ENCODE assay signal across 17 cellular contexts in the genomic region with DNA sequence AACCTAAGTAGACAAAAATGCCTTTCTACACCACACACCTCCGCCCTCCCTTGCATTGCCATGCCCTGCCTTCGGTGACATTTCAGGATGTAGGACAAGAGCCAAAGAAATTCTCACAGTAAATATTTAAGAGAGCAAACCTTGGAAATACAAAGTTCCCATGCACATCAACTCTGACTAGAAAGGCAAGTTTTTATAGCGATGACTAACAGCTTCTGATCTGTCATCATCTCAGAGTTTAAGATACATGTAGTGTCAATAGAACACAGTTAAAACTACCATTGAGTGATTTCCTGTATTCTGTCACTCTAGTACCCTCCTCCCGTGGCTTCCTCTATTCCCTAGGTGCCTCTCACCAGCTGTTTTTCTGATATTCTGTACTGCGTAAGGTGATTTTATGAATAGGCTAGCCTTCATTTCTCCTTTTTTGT. TPM values are rescaled to one million over a fixed set of nuclear protein-coding genes. Genes with fewer than 3 reads are reported as not detected.
DNase-seq lines count a peak whose midpoint lies in the region; ATAC-seq and TF ChIP-seq lines count a peak whose summit lies in the region.
"Had no signal": no experiment of that assay in that cellular context is flagged by ENCODE, and none has a peak within 500 bp of the region (broad histone marks: within the 10 kb centered on the region; RNA-seq: fewer than 3 reads in every experiment).

No MANE protein-coding gene starts in this region.

- DNase-seq in RWPE1 (ENCODE audit: low spot score): peak; percentile 20
- DNase-seq in naive B cell: no peak
- no peak for DNase-seq in activated CD4-positive, alpha-beta T cell treated with anti-CD3 and anti-CD28 coated beads for 48 hours
- no peak for DNase-seq in activated CD4-positive, CD25-positive, alpha-beta regulatory T cell (lab: John Stamatoyannopoulos, UW)
- no peak for DNase-seq in NCI-H187 treated with DMSO at 0.1 percent for 48 hours (lab: John Stamatoyannopoulos, UW)
- DNase-seq: activated CD8-positive, alpha-beta memory T cell treated with anti-CD3 and anti-CD28 coated beads, Interleukin-2, amount 50 U/mL, for 48 hours; activated naive CD4-positive, alpha-beta T cell treated with anti-CD3 and anti-CD28 coated beads, Interleukin-2, amount 10 ng/mL, durations not matched to agents 7 days and 5 days; naive thymus-derived CD8-positive, alpha-beta T cell; NCI-H1436 treated with DMSO at 0.1 percent for 48 hours; NCI-H526 treated with DMSO at 0.1 percent for 48 hours; stimulated activated CD4-positive, alpha-beta T cell treated with anti-CD3 and anti-CD28 coated beads, Interleukin-12 subunit alpha, Interleukin-12 subunit beta, amount 100 ng/mL, for 4 hours; T-cell had no signal

- POLR2A ChIA-PET in RWPE1 (lab: Yijun Ruan, JAX; ENCODE audit: low non-redundant PET): no interaction called here

- no peak overlapping the region for H3K27ac ChIP-seq in RWPE1
- H3K27ac ChIP-seq: C4-2B had no signal

- no peaks in the 10 kb centered on the region for H3K9me3 Mint-ChIP-seq in naive B cell
- H3K9me3 Mint-ChIP-seq: activated naive CD4-positive, alpha-beta T cell treated with anti-CD3 and anti-CD28 coated beads, Interleukin-2, amount 10 ng/mL, durations not matched to agents 7 days and 5 days; naive thymus-derived CD8-positive, alpha-beta T cell; T-cell had no signal

- peak overlapping the region in 2 of 6 donors; percentile 56 to 75 for H3K27ac Mint-ChIP-seq in naive B cell
- H3K27ac Mint-ChIP-seq: activated naive CD4-positive, alpha-beta T cell treated with anti-CD3 and anti-CD28 coated beads, Interleukin-2, amount 10 ng/mL, durations not matched to agents 7 days and 5 days; naive thymus-derived CD8-positive, alpha-beta T cell; progenitor cell of endocrine pancreas; T-cell had no signal

- H3K4me1 Mint-ChIP-seq in naive B cell: peaks cover 8 to 10% (median 8%) of the 10 kb centered on the region in 3 donors
- H3K4me1 Mint-ChIP-seq: activated naive CD4-positive, alpha-beta T cell treated with anti-CD3 and anti-CD28 coated beads, Interleukin-2, amount 10 ng/mL, durations not matched to agents 7 days and 5 days; T-cell had no signal

- CTCF ChIA-PET in RWPE1 (lab: Yijun Ruan, JAX): interaction anchor here (0.9 kb wide), 1 partner anchor 11 kb away, joined by 6 read pairs; no protein-coding TSS in a partner anchor

- TF ChIP-seq CTCF in RWPE1 (conservative IDR thresholded peaks at IDR 0.05; ENCODE audit: low read depth): no peak

- ATAC-seq in GM18858 (IDR thresholded peaks at IDR 0.05; ENCODE audit: unreplicated experiment): peak; percentile 52
- ATAC-seq in HG03354 (IDR thresholded peaks at IDR 0.05; ENCODE audit: poor library complexity, severe bottlenecking, unreplicated experiment): peak; percentile 61
- ATAC-seq in naive B cell (ENCODE audit: low read depth in 2 of 2): peak; percentile 86 to 95
- no peak for ATAC-seq in HG03095 (IDR thresholded peaks at IDR 0.05; ENCODE audit: unreplicated experiment)
- ATAC-seq: naive thymus-derived CD8-positive, alpha-beta T cell; T-cell had no signal

- peak overlapping the region in 3 of 8 donors; percentile 7 to 54 (median 28) for H3K4me3 Mint-ChIP-seq in naive B cell
- H3K4me3 Mint-ChIP-seq: activated naive CD4-positive, alpha-beta T cell treated with anti-CD3 and anti-CD28 coated beads, Interleukin-2, amount 10 ng/mL, durations not matched to agents 7 days and 5 days; naive thymus-derived CD8-positive, alpha-beta T cell; T-cell had no signal

- H3K27me3 Mint-ChIP-seq in naive B cell: no peaks in the 10 kb centered on the region
- H3K27me3 Mint-ChIP-seq: progenitor cell of endocrine pancreas had no signal

- no peaks in the 10 kb centered on the region for H3K36me3 Mint-ChIP-seq in naive B cell
- H3K36me3 Mint-ChIP-seq: activated naive CD4-positive, alpha-beta T cell treated with anti-CD3 and anti-CD28 coated beads, Interleukin-2, amount 10 ng/mL, durations not matched to agents 7 days and 5 days; naive thymus-derived CD8-positive, alpha-beta T cell; T-cell had no signal

RNA-seq across cellular contexts. Expression of gene SLC16A9, which starts 20.7 kb away (rescaled TPM):
- polyA plus RNA-seq in naive B cell (ENCODE audit: low read depth in 6 of 6): under 1 TPM in 4 of 6 donors, not detected in 2; 0.12 to 0.86 (median 0.26) TPM
- polyA plus RNA-seq: naive thymus-derived CD8-positive, alpha-beta T cell had no signal
